8 cellular contexts compared by ENCODE assay signal in the genomic region with DNA sequence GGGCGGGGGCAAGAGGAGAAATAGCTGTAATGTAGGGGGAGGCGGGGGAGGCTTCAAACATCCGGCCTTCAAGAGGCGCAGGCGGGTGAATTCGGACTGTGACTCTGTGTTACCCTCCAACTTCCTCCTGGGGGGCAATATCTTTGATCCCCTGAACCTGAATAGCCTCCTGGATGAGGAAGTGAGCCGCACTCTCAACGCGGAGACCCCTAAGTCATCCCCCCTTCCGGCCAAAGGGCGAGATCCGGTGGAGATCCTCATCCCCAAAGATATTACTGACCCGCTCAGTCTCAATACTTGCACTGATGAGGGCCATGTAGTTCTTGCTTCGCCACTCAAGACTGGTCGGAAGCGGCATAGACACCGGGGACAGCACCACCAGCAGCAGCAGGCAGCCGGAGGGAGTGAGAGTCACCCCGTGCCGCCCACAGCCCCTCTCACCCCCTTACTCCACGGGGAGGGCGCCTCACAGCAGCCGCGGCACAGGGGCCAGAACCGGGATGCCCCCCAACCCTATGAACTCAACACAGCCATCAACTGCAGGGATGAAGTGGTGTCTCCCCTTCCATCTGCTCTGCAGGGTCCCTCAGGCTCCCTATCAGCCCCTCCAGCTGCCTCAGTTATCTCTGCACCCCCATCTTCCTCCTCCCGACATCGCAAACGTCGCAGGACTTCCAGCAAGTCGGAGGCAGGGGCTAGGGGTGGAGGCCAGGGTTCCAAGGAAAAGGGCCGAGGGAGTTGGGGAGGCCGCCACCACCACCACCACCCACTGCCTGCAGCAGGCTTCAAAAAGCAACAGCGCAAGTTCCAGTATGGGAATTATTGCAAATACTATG. TPM values are rescaled to one million over a fixed set of nuclear protein-coding genes. Genes with fewer than 3 reads are reported as not detected.
DNase-seq lines count a peak whose midpoint lies in the region; ATAC-seq, FAIRE-seq and TF ChIP-seq lines count a peak whose summit lies in the region.

No MANE protein-coding gene starts in this region.

- H3K4me3 ChIP-seq in adrenal gland (peak overlapping the region in 3 of 4 donors; percentile 86 to 99 (median 92)), iPS-18c (ENCODE audit: insufficient read depth, low read depth, low read length) (peak overlapping the region; percentile 71)

- FAIRE-seq in GM12891 (lab: Jason Lieb, UNC), result peak; percentile 66

- ATAC-seq in HG02678 (IDR thresholded peaks at IDR 0.05; ENCODE audit: unreplicated experiment) (no peak), HG02610 (IDR thresholded peaks at IDR 0.05; ENCODE audit: unreplicated experiment) (no peak)

- H3K27me3 ChIP-seq in adrenal gland, result no peaks in the 10 kb centered on the region

- no peak for TF ChIP-seq CTCF in adrenal gland (IDR thresholded peaks at IDR 0.05)

- H3K9me3 ChIP-seq in adrenal gland (replicated peaks in 1 of 3), result no peaks in the 10 kb centered on the region
- H3K9me3 ChIP-seq in iPS-18c (ENCODE audit: control insufficient read depth, insufficient read depth, low read length), result peaks cover 5% of the 10 kb centered on the region

- intact Hi-C loops in adrenal gland (cut with DNase I), result no loop called here

- 19 to 28% (median 22%) methylated on average over 25 to 33 of the region's 33 CpGs for WGBS in adrenal gland, 4 donors

- TF ChIP-seq POLR2A in GM12891 (IDR thresholded peaks at IDR 0.05; ENCODE audit: low read depth, low read length), result peak; percentile 26; the same call in 1 of the 2 replicates
- TF ChIP-seq POLR2A in adrenal gland (IDR thresholded peaks at IDR 0.05), result no peak

- peaks cover 0 to 29% of the 10 kb centered on the region in 2 donors for H3K36me3 ChIP-seq in adrenal gland (replicated peaks in 1 of 2)

- H3K27ac ChIP-seq in adrenal gland, result peak overlapping the region; percentile 95 to 100 (median 98)

- peaks cover 29 to 57% of the 10 kb centered on the region in 2 donors for H3K4me1 ChIP-seq in adrenal gland (replicated peaks in 1 of 2)

- no peak for DNase-seq in GM12891 (ENCODE audit: insufficient read length, low spot score)
- peak; percentile 51 for DNase-seq in NOMO-1 treated with DMSO at 0.1 percent for 48 hours (lab: John Stamatoyannopoulos, UW; ENCODE audit: unreplicated experiment)
- DNase-seq in adrenal gland, result peak in 4 of 7 donors; percentile 44 to 82 (median 58)
- DNase-seq in stimulated activated CD4-positive, alpha-beta T cell treated with anti-CD3 and anti-CD28 coated beads, Interleukin-15, amount 100 ng/mL, for 24 hours, result peak; percentile 52
- DNase-seq in ecto neural progenitor cell (ENCODE audit: low spot score), result no peak

TF ChIP-seq in GM12891, 5 proteins besides CTCF, POLR2A, EP300 and RAD21:
- no peak for TF ChIP-seq PAX5 (IDR thresholded peaks at IDR 0.05; ENCODE audit: insufficient read depth, low read length, severe bottlenecking)
- no peak for TF ChIP-seq TAF1 (IDR thresholded peaks at IDR 0.05; ENCODE audit: low read depth, low read length)
- TF ChIP-seq SPI1 (IDR thresholded peaks at IDR 0.05; ENCODE audit: low read depth, low read length), result peak; percentile 61
- no peak for TF ChIP-seq POU2F2 (IDR thresholded peaks at IDR 0.05; ENCODE audit: low read depth, low read length)
- no peak; the same call in 1 of the 2 replicates for TF ChIP-seq POLR2AphosphoS5 (IDR thresholded peaks at IDR 0.05; ENCODE audit: low read depth, low read length)

RNA-seq across cellular contexts. Expression of a gene that starts 1.0 kb away (rescaled TPM):
- polyA plus RNA-seq in GM12891 (2012; ENCODE audit: low read depth, missing spikeins), result 26.7 TPM
- 10 to 100 TPM; 24.8 to 76.8 (median 51.8) TPM for total RNA-seq in adrenal gland
- 10 to 100 TPM; 36.7 to 54.6 (median 47.9) TPM for polyA plus RNA-seq in adrenal gland

RNA-seq across cellular contexts. Expression of a gene that starts 2.2 kb away (rescaled TPM):
- polyA plus RNA-seq in GM12891 (2012; ENCODE audit: low read depth, missing spikeins), result 5.7 TPM
- total RNA-seq in adrenal gland, result 1 to 10 TPM; 1.0 to 5.8 (median 3.8) TPM
- polyA plus RNA-seq in adrenal gland, result 10 to 100 TPM in 2 of 3 donors, 1 to 10 TPM in 1; 5.0 to 20.2 (median 14.6) TPM

RNA-seq across cellular contexts. Expression of a gene that starts 5.6 kb away (rescaled TPM):
- 33.4 TPM for polyA plus RNA-seq in GM12891 (2012; ENCODE audit: low read depth, missing spikeins)
- 10 to 100 TPM; 29.9 to 64.9 (median 49.7) TPM for total RNA-seq in adrenal gland
- polyA plus RNA-seq in adrenal gland, result 100 to 1,000 TPM in 2 of 3 donors, 1 to 10 TPM in 1; 8.5 to 283 (median 231) TPM

RNA-seq across cellular contexts. Expression of a gene that starts 33.4 kb away (rescaled TPM):
- polyA plus RNA-seq in GM12891 (2012; ENCODE audit: low read depth, missing spikeins), result 1.3 TPM
- under 1 TPM in 3 of 8 donors, not detected in 5; 0.36 to 0.50 (median 0.48) TPM for total RNA-seq in adrenal gland
- 1 to 10 TPM in 2 of 3 donors, not detected in 1; 1.2 to 2.9 TPM for polyA plus RNA-seq in adrenal gland

RNA-seq across cellular contexts. Expression of a gene that starts 48.3 kb away (rescaled TPM):
- 39.4 TPM for polyA plus RNA-seq in GM12891 (2012; ENCODE audit: low read depth, missing spikeins)
- 10 to 100 TPM; 41.4 to 96.1 (median 60.7) TPM for total RNA-seq in adrenal gland
- polyA plus RNA-seq in adrenal gland, result 10 to 100 TPM; 11.2 to 80.5 (median 73.6) TPM

Comparison
In these comparisons a context has a peak if more than half of its experiments do, and no peak if none do; other contexts are left out.
1. DNase-seq: peak in NOMO-1 treated with DMSO at 0.1 percent for 48 hours (single experiment), adrenal gland (4 of 7) and stimulated activated CD4-positive, alpha-beta T cell treated with anti-CD3 and anti-CD28 coated beads, Interleukin-15, amount 100 ng/mL, for 24 hours (single experiment); none in GM12891 (single experiment) and ecto neural progenitor cell (single experiment).